ENCODE assay signal across 17 cellular contexts in the genomic region with DNA sequence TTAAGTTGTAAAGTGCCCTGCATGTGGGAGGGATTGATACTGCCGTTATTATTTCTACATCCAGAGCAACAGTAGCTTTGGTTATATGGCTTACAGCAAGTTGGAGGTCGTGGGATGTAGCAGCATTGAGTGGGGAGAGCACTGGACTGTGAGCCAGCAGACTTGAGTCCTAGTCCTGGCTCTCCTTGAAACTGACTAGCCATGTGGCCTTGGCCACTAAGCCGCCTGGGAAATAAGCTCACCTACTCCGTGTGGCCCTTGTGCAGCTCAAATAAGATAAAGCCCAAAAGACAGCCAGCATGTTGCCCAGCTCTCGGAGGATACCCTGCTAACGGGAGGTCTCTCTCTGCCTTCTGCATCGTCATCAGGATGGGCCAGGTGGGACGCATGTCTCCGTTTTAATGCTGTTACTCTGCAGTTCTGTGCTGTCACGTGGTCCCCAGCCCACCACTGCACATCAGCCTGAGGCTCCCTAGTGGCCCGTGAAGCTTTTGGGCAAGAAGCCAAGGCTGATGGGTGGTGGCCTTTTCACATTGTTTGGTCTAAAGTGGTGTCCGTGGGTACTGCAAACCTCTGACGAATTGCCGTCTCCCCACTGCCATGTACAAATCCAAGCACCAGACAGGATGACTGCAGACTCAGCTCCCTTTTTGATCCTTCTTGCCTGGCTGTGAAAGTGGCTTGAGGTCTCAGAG. TPM values are rescaled to one million over a fixed set of nuclear protein-coding genes. Genes with fewer than 3 reads are reported as not detected.
A peak's percentile ranks its signal among the peaks of the same experiment; 100 is the strongest.
DNase-seq lines count a peak whose midpoint lies in the region; ATAC-seq and TF ChIP-seq lines count a peak whose summit lies in the region.
"Had no signal": no experiment of that assay in that cellular context is flagged by ENCODE, and none has a peak within 500 bp of the region (broad histone marks: within the 10 kb centered on the region; RNA-seq: fewer than 3 reads in every experiment).

No MANE protein-coding gene starts in this region.

- H3K36me3 ChIP-seq in RWPE2 (ENCODE audit: low read depth) (no peaks in the 10 kb centered on the region), left ventricle myocardium inferior (no peaks in the 10 kb centered on the region)
- H3K36me3 ChIP-seq: ovary had no signal

- ATAC-seq in RWPE2 (ENCODE audit: low read depth) = peak; percentile 18; the same call in 1 of the 3 replicates
- ATAC-seq in HG02678 (IDR thresholded peaks at IDR 0.05; ENCODE audit: unreplicated experiment) = no peak
- ATAC-seq in stimulated activated effector memory CD8-positive, alpha-beta T cell treated with anti-CD3 and anti-CD28 coated beads, Interleukin-12 subunit alpha, Interleukin-12 subunit beta, amount 100 ng/mL, for 72 hours = no peak
- ATAC-seq: activated T-cell treated with anti-CD3 and anti-CD28 coated beads, Interleukin-2, amount 50 U/mL, for 4 hours had no signal

- H3K4me3 Mint-ChIP-seq in stimulated activated effector memory CD8-positive, alpha-beta T cell treated with anti-CD3 and anti-CD28 coated beads, Interleukin-12 subunit alpha, Interleukin-12 subunit beta, amount 100 ng/mL, for 72 hours = no peak overlapping the region
- H3K4me3 Mint-ChIP-seq: activated T-cell treated with anti-CD3 and anti-CD28 coated beads, Interleukin-2, amount 50 U/mL, for 4 hours; memory B cell had no signal

- H3K4me3 ChIP-seq in RWPE2 (ENCODE audit: severe bottlenecking) (no peak overlapping the region), left ventricle myocardium inferior (no peak overlapping the region)
- H3K4me3 ChIP-seq: ovary, SK-N-MC had no signal

- H3K27me3 ChIP-seq in RWPE2 (ENCODE audit: insufficient read depth, poor library complexity, severe bottlenecking) (no peaks in the 10 kb centered on the region), left ventricle myocardium inferior (ENCODE audit: low read depth) (peaks cover 9% of the 10 kb centered on the region)
- H3K27me3 ChIP-seq: ovary had no signal

- DNase-seq in AG08396 (ENCODE audit: low spot score) (peak; percentile 41), HEK293T (ENCODE audit: extremely low spot score) (peak; percentile 56), RWPE2 (ENCODE audit: low spot score) (no peak), left ventricle myocardium inferior (no peak), SKM-1 treated with dmso at 0.1 percent for 144 hours (lab: John Stamatoyannopoulos, UW; ENCODE audit: unreplicated experiment) (no peak)
- no peak for DNase-seq in stimulated activated effector memory CD8-positive, alpha-beta T cell treated with anti-CD3 and anti-CD28 coated beads, Interleukin-12 subunit alpha, Interleukin-12 subunit beta, amount 100 ng/mL, for 72 hours (ENCODE audit: low spot score in 2 of 2)
- no peak for DNase-seq in activated CD4-positive, alpha-beta T cell treated with anti-CD3 and anti-CD28 coated beads for 4 hours
- DNase-seq: activated CD4-positive, CD25-positive, alpha-beta regulatory T cell; activated T-cell treated with anti-CD3 and anti-CD28 coated beads, Interleukin-2, amount 50 U/mL, for 4 hours; effector memory CD4-positive, alpha-beta T cell; Kasumi-1; NCI-H510A treated with DMSO at 0.1 percent for 48 hours; stimulated activated naive CD4-positive, alpha-beta T cell treated with Interleukin-2 at 50 U/mL for 16 hours had no signal

- H3K9me3 Mint-ChIP-seq in stimulated activated effector memory CD8-positive, alpha-beta T cell treated with anti-CD3 and anti-CD28 coated beads, Interleukin-12 subunit alpha, Interleukin-12 subunit beta, amount 100 ng/mL, for 72 hours = no peaks in the 10 kb centered on the region
- H3K9me3 Mint-ChIP-seq: activated T-cell treated with anti-CD3 and anti-CD28 coated beads, Interleukin-2, amount 50 U/mL, for 4 hours; memory B cell had no signal

- TF ChIP-seq CTCF in RWPE2 (IDR thresholded peaks at IDR 0.05; ENCODE audit: poor library complexity, severe bottlenecking) (no peak), left ventricle myocardium inferior (IDR thresholded peaks at IDR 0.05; ENCODE audit: borderline replicate concordance) (no peak)

- no peaks in the 10 kb centered on the region for H3K36me3 Mint-ChIP-seq in stimulated activated effector memory CD8-positive, alpha-beta T cell treated with anti-CD3 and anti-CD28 coated beads, Interleukin-12 subunit alpha, Interleukin-12 subunit beta, amount 100 ng/mL, for 72 hours
- H3K36me3 Mint-ChIP-seq: memory B cell had no signal

- H3K9me3 ChIP-seq in RWPE2 (ENCODE audit: severe bottlenecking) (no peaks in the 10 kb centered on the region), left ventricle myocardium inferior (replicated peaks) (no peaks in the 10 kb centered on the region)
- H3K9me3 ChIP-seq: ovary had no signal

- H3K27ac ChIP-seq in RWPE2 (ENCODE audit: poor library complexity, severe bottlenecking) = no peak overlapping the region
- peak overlapping the region; percentile 22 for H3K27ac ChIP-seq in left ventricle myocardium inferior (replicated peaks)
- H3K27ac ChIP-seq: ovary, SK-N-MC had no signal

- intact Hi-C loops in left ventricle myocardium inferior (cut with micrococcal nuclease) = no loop called here

- CTCF ChIA-PET in HEK293T (lab: Yijun Ruan, JAX) = interaction anchor here (1.1 to 1.3 kb wide), 4 partner anchors 37 to 208 kb away, joined by 3 to 7 read pairs (median 4); partner anchors contain the start of gene SCAND1

- H3K27ac Mint-ChIP-seq in stimulated activated effector memory CD8-positive, alpha-beta T cell treated with anti-CD3 and anti-CD28 coated beads, Interleukin-12 subunit alpha, Interleukin-12 subunit beta, amount 100 ng/mL, for 72 hours = no peak overlapping the region
- H3K27ac Mint-ChIP-seq: memory B cell had no signal

- POLR2A ChIA-PET in HEK293T (lab: Yijun Ruan, JAX) = interaction anchor here (0.9 to 1.4 kb wide), 2 partner anchors 23 to 208 kb away, joined by 3 to 4 read pairs; partner anchors contain the start of gene SCAND1

- H3K4me1 ChIP-seq in RWPE2 (ENCODE audit: insufficient read depth, poor library complexity, severe bottlenecking) (no peaks in the 10 kb centered on the region), left ventricle myocardium inferior (peaks cover 18% of the 10 kb centered on the region)

- no peaks in the 10 kb centered on the region for H3K4me1 Mint-ChIP-seq in stimulated activated effector memory CD8-positive, alpha-beta T cell treated with anti-CD3 and anti-CD28 coated beads, Interleukin-12 subunit alpha, Interleukin-12 subunit beta, amount 100 ng/mL, for 72 hours

TF ChIP-seq in HEK293T, 16 proteins besides CTCF, POLR2A, EP300 and RAD21:
- TF ChIP-seq FOXM1 (IDR thresholded peaks at IDR 0.05; ENCODE audit: borderline replicate concordance) (no peak), HDGF (IDR thresholded peaks at IDR 0.05; ENCODE audit: borderline replicate concordance) (no peak), L3MBTL2 (conservative IDR thresholded peaks at IDR 0.05) (peak; percentile 45), ZNF384 (IDR thresholded peaks at IDR 0.05) (no peak)

RNA-seq across cellular contexts. Expression of gene EPB41L1, which starts 7.9 kb away (rescaled TPM):
- total RNA-seq in left ventricle myocardium inferior = 14.6 TPM

Comparison
In these comparisons a context has a peak if more than half of its experiments do, and no peak if none do; other contexts are left out.
1. DNase-seq: peak in AG08396 (single experiment) and HEK293T (single experiment); none in RWPE2 (single experiment), left ventricle myocardium inferior (single experiment), SKM-1 treated with dmso at 0.1 percent for 144 hours (single experiment), stimulated activated effector memory CD8-positive, alpha-beta T cell treated with anti-CD3 and anti-CD28 coated beads, Interleukin-12 subunit alpha, Interleukin-12 subunit beta, amount 100 ng/mL, for 72 hours (0 of 2) and activated CD4-positive, alpha-beta T cell treated with anti-CD3 and anti-CD28 coated beads for 4 hours (0 of 2).